7 cellular contexts compared by ENCODE assay signal in the genomic region with DNA sequence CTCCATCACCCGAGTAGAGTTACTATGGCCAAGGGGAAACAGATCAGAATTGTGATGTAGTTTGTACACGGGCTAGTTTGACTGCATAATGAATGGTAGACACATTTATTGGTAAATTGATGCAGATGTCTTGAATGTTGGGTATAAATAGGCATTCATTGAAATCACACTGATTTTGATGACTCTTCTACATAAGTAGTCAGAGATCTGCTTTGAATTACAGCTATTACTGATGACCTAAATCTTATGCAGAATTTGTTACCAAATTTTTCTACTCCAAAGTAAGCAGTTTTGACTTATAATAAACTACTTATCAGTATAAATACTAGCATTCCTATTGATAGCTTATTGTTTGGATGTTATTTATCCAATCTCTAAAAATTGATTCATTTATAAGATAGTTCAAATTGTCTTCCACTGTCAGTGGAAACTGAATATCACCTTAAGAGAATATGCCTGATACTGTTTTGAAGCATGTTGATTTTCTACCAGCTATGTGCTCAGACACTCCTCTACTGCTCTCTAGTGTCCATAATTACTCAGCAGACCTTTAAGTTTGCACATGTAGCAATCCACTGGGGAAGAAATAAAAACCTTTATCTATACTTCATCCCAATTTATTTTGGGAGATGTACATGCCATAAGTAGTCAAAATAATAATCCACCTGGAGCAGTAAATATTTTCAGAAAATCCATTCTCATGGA.
DNase-seq lines count a peak whose midpoint lies in the region; ATAC-seq, FAIRE-seq and TF ChIP-seq lines count a peak whose summit lies in the region.

No MANE protein-coding gene starts in this region.

- peak; percentile 70 for TF ChIP-seq CTCF in astrocyte of the cerebellum (IDR thresholded peaks at IDR 0.05; ENCODE audit: low read depth, low read length, missing control alignments)

- DNase-seq in GM18507 (ENCODE audit: extremely low spot score, insufficient read length, low read depth) (no peak), NCI-H2081 (lab: John Stamatoyannopoulos, UW) (peak; percentile 45 to 73), astrocyte of the cerebellum (ENCODE audit: low read depth) (peak; percentile 51), inferior parietal cortex (ENCODE audit: extremely low spot score) (peak; percentile 77), urothelium cell line (ENCODE audit: low spot score) (peak; percentile 44)
- DNase-seq in stimulated activated CD4-positive, alpha-beta T cell treated with anti-CD3 and anti-CD28 coated beads, Interleukin-15, amount 100 ng/mL, for 24 hours = no peak

- no peak for ATAC-seq in HG03469 (IDR thresholded peaks at IDR 0.05; ENCODE audit: unreplicated experiment)

- H3K4me3 ChIP-seq in astrocyte of the cerebellum (ENCODE audit: low read depth, low read length) = no peak overlapping the region

- FAIRE-seq in GM18507 (lab: Jason Lieb, UNC) (peak; percentile 9), urothelium cell line (lab: Jason Lieb, UNC) (peak; percentile 62)

- in situ Hi-C loops in astrocyte of the cerebellum (cut with HindIII; ENCODE audit: low sequenced_read_pairs) = no loop called here

Comparison
In these comparisons a context has a peak if more than half of its experiments do, and no peak if none do; other contexts are left out.
1. DNase-seq: peak in NCI-H2081 (2 of 2), astrocyte of the cerebellum (single experiment), inferior parietal cortex (single experiment) and urothelium cell line (single experiment); none in GM18507 (single experiment) and stimulated activated CD4-positive, alpha-beta T cell treated with anti-CD3 and anti-CD28 coated beads, Interleukin-15, amount 100 ng/mL, for 24 hours (single experiment).